9 cellular contexts compared by ENCODE assay signal in the genomic region with DNA sequence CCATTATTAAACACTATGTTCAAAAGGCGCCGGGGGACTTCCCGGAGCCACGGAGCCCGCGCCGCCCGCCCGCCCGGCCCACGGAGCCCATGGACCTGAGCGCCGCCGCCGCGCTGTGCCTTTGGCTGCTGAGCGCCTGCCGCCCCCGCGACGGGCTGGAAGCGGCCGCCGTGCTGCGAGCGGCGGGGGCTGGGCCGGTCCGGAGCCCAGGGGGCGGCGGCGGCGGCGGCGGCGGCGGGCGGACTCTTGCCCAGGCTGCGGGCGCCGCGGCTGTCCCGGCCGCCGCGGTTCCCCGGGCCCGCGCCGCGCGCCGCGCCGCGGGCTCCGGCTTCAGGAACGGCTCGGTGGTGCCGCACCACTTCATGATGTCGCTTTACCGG. TPM values are rescaled to one million over a fixed set of nuclear protein-coding genes. Genes with fewer than 3 reads are reported as not detected.
DNase-seq lines count a peak whose midpoint lies in the region; ATAC-seq and TF ChIP-seq lines count a peak whose summit lies in the region.
"Had no signal": no experiment of that assay in that cellular context is flagged by ENCODE, and none has a peak within 500 bp of the region (broad histone marks: within the 10 kb centered on the region; RNA-seq: fewer than 3 reads in every experiment).

No MANE protein-coding gene starts in this region.

- H3K4me3 ChIP-seq in GM12864 (ENCODE audit: low read depth, low read length): peak overlapping the region; percentile 33; the same call in 1 of the 2 replicates
- peak overlapping the region; percentile 42 for H3K4me3 ChIP-seq in HUES64 (ENCODE audit: low read length)
- H3K4me3 ChIP-seq in foreskin fibroblast (ENCODE audit: low read depth in 1 of 2, low read length in 2 of 2): peak overlapping the region; percentile 38 to 53
- peak overlapping the region; percentile 30 for H3K4me3 ChIP-seq in retinal pigment epithelial cell (ENCODE audit: low read length)
- H3K4me3 ChIP-seq in SJCRH30: no peak overlapping the region

- H3K4me1 ChIP-seq in HUES64 (ENCODE audit: insufficient read depth, low read length): 0 out of 2 replicates have a peak, but pooled peaks cover 13% of the 10 kb centered on the region
- no peaks in the 10 kb centered on the region for H3K4me1 ChIP-seq in SJCRH30

- TF ChIP-seq CTCF in GM12864 (IDR thresholded peaks at IDR 0.05; ENCODE audit: low read depth, low read length, missing control alignments) (no peak), foreskin fibroblast (IDR thresholded peaks at IDR 0.05; ENCODE audit: low read depth, low read length) (no peak), retinal pigment epithelial cell (conservative IDR thresholded peaks at IDR 0.05; ENCODE audit: low read depth, low read length) (no peak)

- DNase-seq in GM12864 (ENCODE audit: low read depth) (no peak), foreskin fibroblast (peak in 1 of 2 donors; percentile 41), retinal pigment epithelial cell (ENCODE audit: low read depth) (no peak), pons (ENCODE audit: low spot score) (no peak), SJCRH30 (no peak)
- DNase-seq in stimulated activated CD4-positive, alpha-beta T cell treated with anti-CD3 and anti-CD28 coated beads, Interleukin-1b, Interleukin-23, amount 100 ng/mL, for 48 hours: no peak
- DNase-seq: activated CD8-positive, alpha-beta memory T cell treated with anti-CD3 and anti-CD28 coated beads, Interleukin-2, amount 10 ng/mL, durations not matched to agents 7 days and 5 days had no signal

- H3K27ac ChIP-seq in HUES64 (ENCODE audit: low read depth, low read length) (no peak overlapping the region), SJCRH30 (no peak overlapping the region)

- H3K9ac ChIP-seq in HUES64 (ENCODE audit: low read depth, low read length): no peak overlapping the region

- no peak for ATAC-seq in GM21526 (IDR thresholded peaks at IDR 0.05; ENCODE audit: low FRiP score, unreplicated experiment)
- ATAC-seq: activated CD8-positive, alpha-beta memory T cell treated with anti-CD3 and anti-CD28 coated beads, Interleukin-2, amount 10 ng/mL, durations not matched to agents 7 days and 5 days had no signal

- no peaks in the 10 kb centered on the region for H3K9me3 ChIP-seq in HUES64 (ENCODE audit: insufficient read depth, low read depth, low read length)
- no peaks in the 10 kb centered on the region for H3K9me3 ChIP-seq in SJCRH30 (replicated peaks)

- H3K27me3 ChIP-seq in HUES64 (ENCODE audit: insufficient read depth, low read length) (peaks cover 96% of the 10 kb centered on the region), SJCRH30 (no peaks in the 10 kb centered on the region; the same call in 1 of the 2 replicates)

- no peaks in the 10 kb centered on the region for H3K36me3 ChIP-seq in HUES64 (ENCODE audit: insufficient read depth, low read length)
- no peaks in the 10 kb centered on the region for H3K36me3 ChIP-seq in SJCRH30

- WGBS in HUES64: under 1% methylated on average over 62 of the region's 62 CpGs

RNA-seq across cellular contexts. Expression of gene GDF7, which starts 0.2 kb away (rescaled TPM):
- polyA plus RNA-seq in HUES64 (2013, experiment 1 of 2): 0.15 TPM
- 0.25 TPM for polyA plus RNA-seq in HUES64 (2013, experiment 2 of 2)
- 0.02 and 0.03 TPM in 2 replicates for total RNA-seq in SJCRH30 (2014; rRNA removed; shearing (Covaris generic))
- total RNA-seq: activated CD8-positive, alpha-beta memory T cell treated with anti-CD3 and anti-CD28 coated beads, Interleukin-2, amount 10 ng/mL, durations not matched to agents 7 days and 5 days had no signal

RNA-seq across cellular contexts. Expression of gene HS1BP3, which starts 16.2 kb away (rescaled TPM):
- polyA plus RNA-seq in HUES64 (2013, experiment 1 of 2): 7.3 TPM
- polyA plus RNA-seq in HUES64 (2013, experiment 2 of 2): 10.7 TPM
- total RNA-seq in SJCRH30 (2014; rRNA removed; shearing (Covaris generic)): 14.0 and 14.7 TPM in 2 replicates
